In the genomic region with DNA sequence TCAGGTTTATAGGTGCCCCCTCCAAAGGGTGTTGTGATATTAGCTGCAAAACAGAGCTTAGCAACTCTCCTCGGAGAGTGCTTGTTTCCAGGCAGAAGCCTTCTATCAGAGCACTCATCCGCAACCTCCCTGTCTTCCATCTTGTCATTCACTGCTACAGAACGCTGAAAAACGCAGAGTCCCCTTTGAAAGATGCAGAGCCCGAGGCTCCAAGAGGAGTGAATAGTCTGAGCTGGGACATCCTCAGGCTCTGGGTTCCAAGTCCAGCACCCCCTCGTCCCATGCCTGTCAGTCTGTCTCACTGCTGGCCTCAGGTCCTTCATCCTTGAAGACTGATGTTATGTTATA, we compare ENCODE assay signal across 27 cellular contexts.
DNase-seq lines count a peak whose midpoint lies in the region; ATAC-seq and TF ChIP-seq lines count a peak whose summit lies in the region.
"Had no signal": no experiment of that assay in that cellular context is flagged by ENCODE, and none has a peak within 500 bp of the region (broad histone marks: within the 10 kb centered on the region; RNA-seq: fewer than 3 reads in every experiment).

No MANE protein-coding gene starts in this region.

- POLR2A ChIA-PET in OCI-LY7 (lab: Charles Lee), result no interaction called here

- H3K27ac ChIP-seq in DND-41 (ENCODE audit: low read length) (no peak overlapping the region), parathyroid adenoma (peak overlapping the region; percentile 5), OCI-LY7 (ENCODE audit: low read depth, low read length, poor library complexity, severe bottlenecking) (no peak overlapping the region)
- H3K27ac ChIP-seq: BLaER1 treated with 17β-estradiol and CSF1 and Interleukin-3, amounts not matched to agents 10 nM and 100 nM; foreskin keratinocyte; neutrophil; WERI-Rb-1 had no signal

- no peaks in the 10 kb centered on the region for H3K36me3 ChIP-seq in DND-41 (ENCODE audit: insufficient read depth, low read length)
- H3K36me3 ChIP-seq in Loucy (ENCODE audit: insufficient read depth, low read length), result no peaks in the 10 kb centered on the region
- no peaks in the 10 kb centered on the region for H3K36me3 ChIP-seq in parathyroid adenoma (ENCODE audit: control insufficient read depth, insufficient read depth, low read length)
- no peaks in the 10 kb centered on the region for H3K36me3 ChIP-seq in OCI-LY7 (ENCODE audit: insufficient read depth, low read length)
- H3K36me3 ChIP-seq: BLaER1 treated with 17β-estradiol and CSF1 and Interleukin-3, amounts not matched to agents 10 nM and 100 nM; esophagus muscularis mucosa; neutrophil; upper lobe of left lung; WERI-Rb-1 had no signal

- H3K27me3 ChIP-seq in DND-41 (ENCODE audit: insufficient read depth, low read length, poor library complexity) (no peaks in the 10 kb centered on the region), Loucy (ENCODE audit: insufficient read depth, low read length, poor library complexity, severe bottlenecking) (no peaks in the 10 kb centered on the region), parathyroid adenoma (ENCODE audit: control insufficient read depth, insufficient read depth, low read length) (no peaks in the 10 kb centered on the region)
- H3K27me3 ChIP-seq: esophagus muscularis mucosa, upper lobe of left lung had no signal

- H4K20me1 ChIP-seq in DND-41 (ENCODE audit: insufficient read depth, low read length) (no peaks in the 10 kb centered on the region), Loucy (ENCODE audit: insufficient read depth, low read length, poor library complexity, severe bottlenecking) (no peaks in the 10 kb centered on the region), OCI-LY7 (ENCODE audit: insufficient read depth, low read length) (no peaks in the 10 kb centered on the region)
- H4K20me1 ChIP-seq: BLaER1 treated with 17β-estradiol and CSF1 and Interleukin-3, amounts not matched to agents 10 nM and 100 nM had no signal

- H2AFZ ChIP-seq in DND-41 (ENCODE audit: low read depth, low read length) (no peak overlapping the region), Loucy (ENCODE audit: low read length) (peak overlapping the region; percentile 50), parathyroid adenoma (peak overlapping the region; percentile 56), OCI-LY7 (ENCODE audit: low read length) (no peak overlapping the region)

- CTCF ChIA-PET in OCI-LY7 (lab: Charles Lee; ENCODE audit: unreplicated experiment), result no interaction called here

- H3K4me3 Mint-ChIP-seq in glutamatergic neuron (ENCODE audit: unreplicated experiment) (no peak overlapping the region), T-helper 17 cell (no peak overlapping the region)
- H3K4me3 Mint-ChIP-seq: activated CD4-positive, alpha-beta T cell treated with anti-CD3 and anti-CD28 coated beads, Interleukin-2, amount 10 ng/mL, durations not matched to agents 24 days and 14 days; activated naive CD8-positive, alpha-beta T cell treated with anti-CD3 and anti-CD28 coated beads, Interleukin-2, amount 50 U/mL, for 24 hours had no signal

- ATAC-seq in DND-41 (ENCODE audit: insufficient read depth, low read depth) (no peak), T-helper 17 cell (no peak)
- ATAC-seq: activated naive CD8-positive, alpha-beta T cell treated with anti-CD3 and anti-CD28 coated beads, Interleukin-2, amount 50 U/mL, for 24 hours; foreskin keratinocyte; HCT116 had no signal

- TF ChIP-seq CTCF in DND-41 (IDR thresholded peaks at IDR 0.05; ENCODE audit: borderline replicate concordance, extremely low read depth, low read length, poor library complexity, severe bottlenecking) (no peak), Loucy (conservative IDR thresholded peaks at IDR 0.05; ENCODE audit: low read length) (no peak), glutamatergic neuron (IDR thresholded peaks at IDR 0.05; ENCODE audit: partially characterized antibody, unreplicated experiment) (no peak), parathyroid adenoma (IDR thresholded peaks at IDR 0.05) (no peak), OCI-LY7 (conservative IDR thresholded peaks at IDR 0.05; ENCODE audit: low read length) (no peak)

- H3K9me2 ChIP-seq in Loucy (replicated peaks; ENCODE audit: low read depth, low read length), result no peaks in the 10 kb centered on the region
- no peaks in the 10 kb centered on the region for H3K9me2 ChIP-seq in OCI-LY7 (ENCODE audit: insufficient read depth, low read length)

- H3K79me2 ChIP-seq in DND-41 (ENCODE audit: insufficient read depth, low read length) (no peaks in the 10 kb centered on the region), Loucy (ENCODE audit: insufficient read depth, low read length) (no peaks in the 10 kb centered on the region), parathyroid adenoma (no peaks in the 10 kb centered on the region), OCI-LY7 (ENCODE audit: insufficient read depth, low read depth, low read length) (no peaks in the 10 kb centered on the region)

- peaks cover 5% of the 10 kb centered on the region for H3K4me1 ChIP-seq in DND-41 (ENCODE audit: insufficient read depth, low read length)
- peaks cover 18% of the 10 kb centered on the region for H3K4me1 ChIP-seq in Loucy (ENCODE audit: insufficient read depth, low read length, poor library complexity, severe bottlenecking)
- H3K4me1 ChIP-seq in parathyroid adenoma, result peaks cover 54% of the 10 kb centered on the region
- H3K4me1 ChIP-seq in OCI-LY7 (ENCODE audit: insufficient read depth, low read length, poor library complexity, severe bottlenecking), result no peaks in the 10 kb centered on the region
- H3K4me1 ChIP-seq: foreskin keratinocyte had no signal

- H3K27me3 Mint-ChIP-seq in glutamatergic neuron (ENCODE audit: unreplicated experiment) (peaks cover 4% of the 10 kb centered on the region), T-helper 17 cell (peaks cover 15% of the 10 kb centered on the region)
- H3K27me3 Mint-ChIP-seq: progenitor cell of endocrine pancreas had no signal

- H3K9ac ChIP-seq in DND-41 (ENCODE audit: low read depth, low read length) (no peak overlapping the region), Loucy (ENCODE audit: low read depth, low read length, poor library complexity, severe bottlenecking) (no peak overlapping the region), parathyroid adenoma (no peak overlapping the region)
- H3K9ac ChIP-seq: BLaER1 treated with 17β-estradiol and CSF1 and Interleukin-3, amounts not matched to agents 10 nM and 100 nM had no signal

- H3F3A ChIP-seq in Loucy (ENCODE audit: low read depth), result no peaks in the 10 kb centered on the region

- no peaks in the 10 kb centered on the region for H3K9me3 ChIP-seq in DND-41 (ENCODE audit: insufficient read depth, low read length, severe bottlenecking)
- H3K9me3 ChIP-seq in Loucy (ENCODE audit: insufficient read depth, low read depth, low read length), result no peaks in the 10 kb centered on the region
- H3K9me3 ChIP-seq in parathyroid adenoma (ENCODE audit: control insufficient read depth, low read length), result no peaks in the 10 kb centered on the region
- H3K9me3 ChIP-seq in OCI-LY7 (ENCODE audit: low read length), result no peaks in the 10 kb centered on the region
- no peaks in the 10 kb centered on the region for H3K9me3 ChIP-seq in T-helper 17 cell (ENCODE audit: control insufficient read depth, low read length, poor library complexity, severe bottlenecking)
- H3K9me3 ChIP-seq: BLaER1 treated with 17β-estradiol and CSF1 and Interleukin-3, amounts not matched to agents 10 nM and 100 nM; esophagus muscularis mucosa; neutrophil; upper lobe of left lung had no signal

- H3K4me3 ChIP-seq in DND-41 (ENCODE audit: low read depth in 1 of 2, low read length in 2 of 2) (no peak overlapping the region), Loucy (ENCODE audit: low read length, poor library complexity, severe bottlenecking) (no peak overlapping the region), parathyroid adenoma (ENCODE audit: low read depth, low read length) (no peak overlapping the region), OCI-LY7 (ENCODE audit: low read depth, low read length, poor library complexity, severe bottlenecking) (no peak overlapping the region)
- H3K4me3 ChIP-seq: BLaER1 treated with 17β-estradiol and CSF1 and Interleukin-3, amounts not matched to agents 10 nM and 100 nM; esophagus muscularis mucosa; upper lobe of left lung had no signal

- H3K4me1 Mint-ChIP-seq in glutamatergic neuron (ENCODE audit: low read depth, unreplicated experiment) (peaks cover 26% of the 10 kb centered on the region), T-helper 17 cell (peaks cover 13% of the 10 kb centered on the region)
- H3K4me1 Mint-ChIP-seq: activated naive CD8-positive, alpha-beta T cell treated with anti-CD3 and anti-CD28 coated beads, Interleukin-2, amount 50 U/mL, for 24 hours had no signal

- H3K4me2 ChIP-seq in DND-41 (ENCODE audit: insufficient read depth, low read length) (no peak overlapping the region), Loucy (ENCODE audit: low read depth, low read length, poor library complexity, severe bottlenecking) (no peak overlapping the region), parathyroid adenoma (ENCODE audit: low read length) (no peak overlapping the region), OCI-LY7 (ENCODE audit: low read length) (no peak overlapping the region)
- H3K4me2 ChIP-seq: BLaER1 treated with 17β-estradiol and CSF1 and Interleukin-3, amounts not matched to agents 10 nM and 100 nM had no signal

- no TSS peak for BruUV-seq in OCI-LY7 (replicated peaks; lab: Mats Ljungman, UMichigan)

- peaks cover 5% of the 10 kb centered on the region for H3K9me3 Mint-ChIP-seq in glutamatergic neuron (ENCODE audit: unreplicated experiment)
- H3K9me3 Mint-ChIP-seq: activated CD4-positive, alpha-beta T cell treated with anti-CD3 and anti-CD28 coated beads, Interleukin-2, amount 10 ng/mL, durations not matched to agents 24 days and 14 days; activated naive CD8-positive, alpha-beta T cell treated with anti-CD3 and anti-CD28 coated beads, Interleukin-2, amount 50 U/mL, for 24 hours had no signal

- H3K36me3 Mint-ChIP-seq in glutamatergic neuron (ENCODE audit: unreplicated experiment) (no peaks in the 10 kb centered on the region), T-helper 17 cell (ENCODE audit: low read depth) (peaks cover 2% of the 10 kb centered on the region)

- intact Hi-C loops in OCI-LY7 (cut with micrococcal nuclease; ENCODE audit: unreplicated experiment), result no loop called here

- H3K27ac Mint-ChIP-seq in glutamatergic neuron (ENCODE audit: unreplicated experiment) (peak overlapping the region; percentile 0), T-helper 17 cell (no peak overlapping the region)
- H3K27ac Mint-ChIP-seq: activated CD4-positive, alpha-beta T cell treated with anti-CD3 and anti-CD28 coated beads, Interleukin-2, amount 10 ng/mL, durations not matched to agents 24 days and 14 days; activated naive CD8-positive, alpha-beta T cell treated with anti-CD3 and anti-CD28 coated beads, Interleukin-2, amount 50 U/mL, for 24 hours; progenitor cell of endocrine pancreas had no signal

- DNase-seq in DND-41 (peak; percentile 3), glutamatergic neuron (no peak), OCI-LY7 (ENCODE audit: low spot score) (no peak), NCI-H2029 (lab: John Stamatoyannopoulos, UW) (no peak), T-helper 17 cell (no peak)
- DNase-seq in activated CD4-positive, alpha-beta T cell treated with anti-CD3 and anti-CD28 coated beads for 1 hour, result no peak
- DNase-seq: activated CD4-positive, alpha-beta T cell treated with anti-CD3 and anti-CD28 coated beads, Interleukin-2, amount 10 ng/mL, durations not matched to agents 24 days and 14 days; activated gamma-delta T cell treated with Interleukin-2 at 50 U/mL for 16 hours; activated naive CD8-positive, alpha-beta T cell treated with anti-CD3 and anti-CD28 coated beads, Interleukin-2, amount 50 U/mL, for 24 hours; activated T-cell treated with anti-CD3 and anti-CD28 coated beads, Interleukin-2, amount 50 U/mL, for 1 hour; caudate nucleus; dermis blood vessel endothelial cell; DMS53; foreskin keratinocyte; MV-4-11; NCI-H146; NCI-H510A; stimulated activated CD4-positive, alpha-beta T cell treated with anti-CD3 and anti-CD28 coated beads, Interleukin-4, amount 100 ng/mL, for 24 hours; WERI-Rb-1 had no signal

Comparison
In these comparisons a context has a peak if more than half of its experiments do, and no peak if none do; other contexts are left out.
1. H2AFZ ChIP-seq: peak in Loucy (single experiment) and parathyroid adenoma (single experiment); none in DND-41 (single experiment) and OCI-LY7 (single experiment).